1 cellular context compared by ENCODE assay signal in genomic region chr1:89049901-89050648, GRCh38. TPM values are rescaled to one million over a fixed set of nuclear protein-coding genes. Genes with fewer than 3 reads are reported as not detected.
"Had no signal": no experiment of that assay in that cellular context is flagged by ENCODE, and none has a peak within 500 bp of the region (broad histone marks: within the 10 kb centered on the region; RNA-seq: fewer than 3 reads in every experiment).

No MANE protein-coding gene starts in this region.

RNA-seq across cellular contexts. Expression of gene GBP3, which starts 27.4 kb away (rescaled TPM):
- total RNA-seq: WTC11 had no signal
